8 cellular contexts compared by ENCODE assay signal in genomic region chr4:149999485-150000074, GRCh38.
DNase-seq lines count a peak whose midpoint lies in the region; ATAC-seq, FAIRE-seq and TF ChIP-seq lines count a peak whose summit lies in the region.

No MANE protein-coding gene starts in this region.

- DNase-seq in COLO668 (lab: John Stamatoyannopoulos, UW; ENCODE audit: unreplicated experiment) = peak; percentile 27
- peak; percentile 86 for DNase-seq in H4 (ENCODE audit: low spot score)
- peak; percentile 83 for DNase-seq in NCI-H446 treated with DMSO at 0.1 percent for 48 hours (lab: John Stamatoyannopoulos, UW)
- peak in 2 of 4 experiments; percentile 10 to 17 for DNase-seq in K562 (ENCODE audit: extremely low read depth in 1 of 4, low spot score in 3 of 4)
- DNase-seq in keratinocyte (ENCODE audit: low read depth, low spot score) = no peak
- no peak for DNase-seq in tibial nerve (ENCODE audit: low spot score in 2 of 2)
- no peak for DNase-seq in activated CD8-positive, alpha-beta memory T cell treated with anti-CD3 and anti-CD28 coated beads, Interleukin-2, amount 10 ng/mL, durations not matched to agents 7 days and 5 days
- DNase-seq in omental fat pad (ENCODE audit: low spot score) = no peak

- FAIRE-seq in K562 (lab: Jason Lieb, UNC) (peak; percentile 40), keratinocyte (lab: Jason Lieb, UNC) (peak; percentile 90)

- H3K4me3 ChIP-seq in K562 (no peak overlapping the region), keratinocyte (ENCODE audit: control insufficient read depth in 2 of 3, extremely low read depth in 1 of 3, insufficient read depth in 2 of 3, low read depth in 1 of 3, low read length in 3 of 3) (no peak overlapping the region), tibial nerve (no peak overlapping the region)

- H3K9ac ChIP-seq in K562 (ENCODE audit: insufficient read depth in 1 of 2, low read depth in 2 of 2, low read length in 2 of 2) = no peak overlapping the region
- H3K9ac ChIP-seq in keratinocyte (ENCODE audit: control insufficient read depth, extremely low read depth, insufficient read depth, low read length) = no peak overlapping the region

- H3K9me3 Mint-ChIP-seq in activated CD8-positive, alpha-beta memory T cell treated with anti-CD3 and anti-CD28 coated beads, Interleukin-2, amount 10 ng/mL, durations not matched to agents 7 days and 5 days (ENCODE audit: low read depth) = no peaks in the 10 kb centered on the region

- TF ChIP-seq RAD21 in K562 (CRISPR knock-in tag; conservative IDR thresholded peaks at IDR 0.05 in 1 of 2, IDR thresholded peaks at IDR 0.05 in 1 of 2) = peak in 1 of 2 experiments; percentile 48; a peak in 2 of 4 replicates

- peaks cover 0 to 8% of the 10 kb centered on the region in 2 experiments; a peak in 1 of 5 replicates for H3K4me1 ChIP-seq in K562 (replicated peaks in 1 of 2; ENCODE audit: control insufficient read depth in 2 of 2, insufficient read depth in 2 of 2, low read length in 2 of 2)
- peaks cover 9% of the 10 kb centered on the region for H3K4me1 ChIP-seq in keratinocyte (ENCODE audit: control insufficient read depth, extremely low read depth, insufficient read depth, low read length)
- peaks cover 0 to 6% (median 0%) of the 10 kb centered on the region in 4 donors for H3K4me1 ChIP-seq in tibial nerve

- dilution Hi-C loops in keratinocyte (cut with MboI; ENCODE audit: extremely low pct_ligation_motif_present, low sequenced_read_pairs) = loop anchor here (25.0 kb wide), 1 partner anchor 213 kb away; no protein-coding TSS in a partner anchor

- WGBS in K562 (ENCODE audit: insufficient coverage, low coverage, missing lambda C conversion rate) = 0% methylated on average over 3 of the region's 3 CpGs
- WGBS in tibial nerve, 2 donors = 15 to 22% methylated on average over 3 of the region's 3 CpGs

- POLR2A ChIA-PET in K562 (lab: Yijun Ruan, JAX) = no interaction called here

- ATAC-seq in K562 (peak; percentile 54; the same call in 1 of the 3 replicates), omental fat pad (ENCODE audit: low FRiP score) (no peak)
- no peak for ATAC-seq in activated CD8-positive, alpha-beta memory T cell treated with anti-CD3 and anti-CD28 coated beads, Interleukin-2, amount 10 ng/mL, durations not matched to agents 7 days and 5 days

- no peak overlapping the region for H3K27ac Mint-ChIP-seq in activated CD8-positive, alpha-beta memory T cell treated with anti-CD3 and anti-CD28 coated beads, Interleukin-2, amount 10 ng/mL, durations not matched to agents 7 days and 5 days

- H3K27me3 ChIP-seq in K562 (ENCODE audit: control insufficient read depth in 2 of 2, insufficient read depth in 2 of 2, low read length in 2 of 2) (no peaks in the 10 kb centered on the region), keratinocyte (ENCODE audit: control insufficient read depth, extremely low read depth, insufficient read depth, low read length) (no peaks in the 10 kb centered on the region), tibial nerve (no peaks in the 10 kb centered on the region)

- no peak overlapping the region for H3K4me2 ChIP-seq in K562 (ENCODE audit: insufficient read depth, low read length)
- no peak overlapping the region for H3K4me2 ChIP-seq in keratinocyte (ENCODE audit: control insufficient read depth, extremely low read depth, insufficient read depth, low read depth, low read length)

- CTCF ChIA-PET in K562 (lab: Yijun Ruan, JAX; ENCODE audit: low intra/inter-chr PET ratio) = no interaction called here
- CTCF ChIA-PET in activated CD8-positive, alpha-beta memory T cell treated with anti-CD3 and anti-CD28 coated beads, Interleukin-2, amount 10 ng/mL, durations not matched to agents 7 days and 5 days (lab: Charles Lee) = no interaction called here

- H3K36me3 Mint-ChIP-seq in activated CD8-positive, alpha-beta memory T cell treated with anti-CD3 and anti-CD28 coated beads, Interleukin-2, amount 10 ng/mL, durations not matched to agents 7 days and 5 days = no peaks in the 10 kb centered on the region

- no peak overlapping the region for H2AFZ ChIP-seq in K562 (ENCODE audit: low read depth, low read length)
- H2AFZ ChIP-seq in keratinocyte (ENCODE audit: control insufficient read depth, low read length) = no peak overlapping the region

- H3K27ac ChIP-seq in K562 (ENCODE audit: extremely low read depth, low read depth, low read length) = no peak overlapping the region
- H3K27ac ChIP-seq in keratinocyte (ENCODE audit: control insufficient read depth, insufficient read depth, low read length) = no peak overlapping the region
- no peak overlapping the region for H3K27ac ChIP-seq in tibial nerve

- no peak for TF ChIP-seq POLR2A in K562 (conservative IDR thresholded peaks at IDR 0.05)
- no peak for TF ChIP-seq POLR2A in tibial nerve (IDR thresholded peaks at IDR 0.05)

- BruUV-seq in K562 (replicated peaks; lab: Mats Ljungman, UMichigan) = no TSS peak

- in situ Hi-C loops in K562 (cut with MboI) = loop anchor here (25.0 kb wide), 2 partner anchors 213 to 863 kb away; no protein-coding TSS in a partner anchor

- H3K79me2 ChIP-seq in K562 (ENCODE audit: control insufficient read depth, insufficient read depth, low read length) = no peaks in the 10 kb centered on the region
- H3K79me2 ChIP-seq in keratinocyte (ENCODE audit: control insufficient read depth, insufficient read depth, low read length) = no peaks in the 10 kb centered on the region

- H3K27me3 Mint-ChIP-seq in activated CD8-positive, alpha-beta memory T cell treated with anti-CD3 and anti-CD28 coated beads, Interleukin-2, amount 10 ng/mL, durations not matched to agents 7 days and 5 days = peaks cover 26% of the 10 kb centered on the region

- H4K20me1 ChIP-seq in K562 (replicated peaks; ENCODE audit: control insufficient read depth, insufficient read depth, low read length) = no peaks in the 10 kb centered on the region
- no peaks in the 10 kb centered on the region for H4K20me1 ChIP-seq in keratinocyte (ENCODE audit: control insufficient read depth, extremely low read depth, insufficient read depth, low read length)

- H3K36me3 ChIP-seq in K562 (ENCODE audit: control insufficient read depth, insufficient read depth, low read length) = no peaks in the 10 kb centered on the region
- no peaks in the 10 kb centered on the region for H3K36me3 ChIP-seq in keratinocyte (ENCODE audit: control insufficient read depth in 2 of 2, extremely low read depth in 1 of 2, insufficient read depth in 2 of 2, low read length in 2 of 2)
- no peaks in the 10 kb centered on the region for H3K36me3 ChIP-seq in tibial nerve

- H3K9me3 ChIP-seq in K562 (replicated peaks; ENCODE audit: control insufficient read depth, insufficient read depth, low read depth, low read length) = no peaks in the 10 kb centered on the region
- H3K9me3 ChIP-seq in keratinocyte (ENCODE audit: control insufficient read depth, low read depth, low read length) = no peaks in the 10 kb centered on the region
- no peaks in the 10 kb centered on the region for H3K9me3 ChIP-seq in tibial nerve

- no peak overlapping the region for H3K4me3 Mint-ChIP-seq in activated CD8-positive, alpha-beta memory T cell treated with anti-CD3 and anti-CD28 coated beads, Interleukin-2, amount 10 ng/mL, durations not matched to agents 7 days and 5 days

- TF ChIP-seq EP300 in K562 (IDR thresholded peaks at IDR 0.05; ENCODE audit: low read length) = no peak
- no peak for TF ChIP-seq EP300 in tibial nerve (IDR thresholded peaks at IDR 0.05)

- peaks cover 6% of the 10 kb centered on the region for H3K4me1 Mint-ChIP-seq in activated CD8-positive, alpha-beta memory T cell treated with anti-CD3 and anti-CD28 coated beads, Interleukin-2, amount 10 ng/mL, durations not matched to agents 7 days and 5 days

- intact Hi-C loops in K562 (cut with micrococcal nuclease) = loop anchor here (1.0 kb wide), 2 partner anchors 210 to 241 kb away; no protein-coding TSS in a partner anchor

- no peaks in the 10 kb centered on the region for H3K9me1 ChIP-seq in K562 (ENCODE audit: control insufficient read depth, insufficient read depth, low read length)
- no peaks in the 10 kb centered on the region for H3K9me1 ChIP-seq in keratinocyte (ENCODE audit: control insufficient read depth, extremely low read depth, insufficient read depth, low read length)

- TF ChIP-seq CTCF in K562 (IDR thresholded peaks at IDR 0.05 in 2 of 3, conservative IDR thresholded peaks at IDR 0.05 in 1 of 3; ENCODE audit: insufficient read depth in 2 of 3, low read depth in 1 of 3, low read length in 3 of 3) (peak; percentile 40 to 59 (median 47)), keratinocyte (optimal IDR thresholded peaks at IDR 0.05 in 1 of 3, IDR thresholded peaks at IDR 0.05 in 1 of 3, conservative IDR thresholded peaks at IDR 0.05 in 1 of 3; ENCODE audit: extremely low read depth in 1 of 3, insufficient read depth in 2 of 3, low read length in 3 of 3) (peak; percentile 67 to 74 (median 69)), tibial nerve (IDR thresholded peaks at IDR 0.05) (peak; percentile 42 to 72 (median 65)), omental fat pad (IDR thresholded peaks at IDR 0.05) (no peak)

TF ChIP-seq in K562, 482 proteins besides CTCF, POLR2A, EP300 and RAD21:
- TF ChIP-seq SIN3A (IDR thresholded peaks at IDR 0.05; ENCODE audit: borderline replicate concordance in 2 of 2, control insufficient read depth in 1 of 2, low read depth in 2 of 2, low read length in 2 of 2) (no peak), SMC3 (conservative IDR thresholded peaks at IDR 0.05; ENCODE audit: insufficient read depth, low read depth, low read length) (0 out of 2 replicates have a peak, but pooled peaks have one; percentile 26)

Comparison
In these comparisons a context has a peak if more than half of its experiments do, and no peak if none do; other contexts are left out.
1. DNase-seq: peak in COLO668 (single experiment), H4 (single experiment) and NCI-H446 treated with DMSO at 0.1 percent for 48 hours (single experiment); none in keratinocyte (single experiment), tibial nerve (0 of 2), activated CD8-positive, alpha-beta memory T cell treated with anti-CD3 and anti-CD28 coated beads, Interleukin-2, amount 10 ng/mL, durations not matched to agents 7 days and 5 days (single experiment) and omental fat pad (single experiment).
2. CTCF ChIP-seq: peak in K562 (3 of 3), keratinocyte (3 of 3) and tibial nerve (5 of 5); none in omental fat pad (0 of 3).